Comparison of ENCODE assay signal across 8 cellular contexts in the genomic region with DNA sequence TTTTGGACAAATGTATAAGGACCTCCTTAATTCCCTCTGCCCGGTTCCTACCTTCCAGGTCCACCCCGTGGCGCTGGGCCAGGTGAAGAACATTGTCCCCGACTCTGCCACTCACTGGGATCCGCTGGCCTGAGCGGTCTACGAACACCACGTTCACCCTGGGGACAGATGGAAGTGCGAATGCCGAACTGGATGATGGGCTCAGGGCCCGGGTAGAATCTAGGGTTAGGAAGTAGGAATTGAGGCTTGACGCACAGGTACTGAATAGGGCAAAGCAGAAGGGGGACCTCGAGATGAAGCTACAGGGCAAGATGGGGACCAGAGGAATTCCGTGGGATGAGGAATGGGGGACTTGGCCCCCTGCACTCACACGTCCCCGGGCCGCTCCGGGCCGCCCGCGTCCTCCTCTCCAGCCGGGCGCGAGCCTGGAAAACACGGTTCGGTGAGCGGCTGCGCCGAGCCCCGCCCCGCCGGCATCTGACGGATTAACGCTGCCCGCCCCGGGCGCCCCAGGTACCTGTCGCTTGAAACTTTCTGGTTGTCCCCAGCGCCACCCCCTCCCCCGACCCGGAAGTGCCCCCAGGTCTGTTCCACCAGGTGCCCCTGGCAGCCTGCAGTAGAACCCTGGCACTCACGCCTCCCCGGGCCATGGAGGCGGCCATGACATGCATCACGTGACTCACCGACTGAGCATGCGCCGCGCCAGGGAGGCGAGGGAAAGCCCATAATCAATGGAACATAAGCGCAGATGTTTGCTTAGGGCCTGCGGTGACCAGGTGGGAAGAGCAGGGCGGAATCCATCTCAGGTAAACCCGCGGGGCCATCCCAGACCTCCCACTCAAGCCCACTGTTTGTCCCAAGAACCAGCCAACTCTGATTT.
DNase-seq lines count a peak whose midpoint lies in the region; ATAC-seq and TF ChIP-seq lines count a peak whose summit lies in the region.

A gene (minus strand): TSS at position 681 of the 880 bp plus-strand sequence. CDS start 19 bp downstream, at position 662.

- H3K36me3 ChIP-seq in mucosa of stomach (ENCODE audit: control insufficient read depth, insufficient read depth, low read length), result peaks cover 6% of the 10 kb centered on the region

- no peaks in the 10 kb centered on the region for H3K9me3 ChIP-seq in mucosa of stomach (ENCODE audit: control insufficient read depth, low read length)

- peak; percentile 59 for ATAC-seq in GM19025 (IDR thresholded peaks at IDR 0.05; ENCODE audit: low read depth, unreplicated experiment)

- H3K4me3 ChIP-seq in mucosa of stomach (ENCODE audit: low read length), result peak within 1 kb of the TSS; percentile 84

- H3K4me1 ChIP-seq in mucosa of stomach (ENCODE audit: control insufficient read depth, insufficient read depth, low read length), result peaks cover 12% of the 10 kb centered on the region

- DNase-seq in ACHN (peak; percentile 72), HuH-7.5 (ENCODE audit: low spot score) (peak; percentile 97), OCI-M1 (lab: John Stamatoyannopoulos, UW) (peak; percentile 98), activated T-cell treated with anti-CD3 and anti-CD28 coated beads for 48 hours (ENCODE audit: low read depth) (peak; percentile 89), erythroblast (lab: John Stamatoyannopoulos, UW) (peak; percentile 85 to 91)
- peak; percentile 82 to 89 for DNase-seq in stimulated activated CD8-positive, alpha-beta memory T cell treated with anti-CD3 and anti-CD28 coated beads, Interleukin-4, amount 100 ng/mL, for 4 hours (ENCODE audit: low read depth in 2 of 2, low spot score in 1 of 2)

- in situ Hi-C loops in ACHN (cut with HindIII; ENCODE audit: low pct_ligation_motif_present, low pct_unique_long_range_greater_than_20kb, low sequenced_read_pairs), result no loop called here

- peak within 1 kb of the TSS; percentile 61 for H3K9ac ChIP-seq in mucosa of stomach (ENCODE audit: low read length)

- TF ChIP-seq POLR2A in erythroblast (IDR thresholded peaks at IDR 0.05; ENCODE audit: low read length), result peak; percentile 45

- H3K27me3 ChIP-seq in mucosa of stomach (ENCODE audit: control insufficient read depth, insufficient read depth, low read length), result no peaks in the 10 kb centered on the region

Comparison
In these comparisons a context has a peak if more than half of its experiments do, and no peak if none do; other contexts are left out.
1. Peak in every context shown above with its lines: DNase-seq, ATAC-seq and H3K4me3 ChIP-seq.